Comparison of ENCODE assay signal across 2 cellular contexts in the genomic region with DNA sequence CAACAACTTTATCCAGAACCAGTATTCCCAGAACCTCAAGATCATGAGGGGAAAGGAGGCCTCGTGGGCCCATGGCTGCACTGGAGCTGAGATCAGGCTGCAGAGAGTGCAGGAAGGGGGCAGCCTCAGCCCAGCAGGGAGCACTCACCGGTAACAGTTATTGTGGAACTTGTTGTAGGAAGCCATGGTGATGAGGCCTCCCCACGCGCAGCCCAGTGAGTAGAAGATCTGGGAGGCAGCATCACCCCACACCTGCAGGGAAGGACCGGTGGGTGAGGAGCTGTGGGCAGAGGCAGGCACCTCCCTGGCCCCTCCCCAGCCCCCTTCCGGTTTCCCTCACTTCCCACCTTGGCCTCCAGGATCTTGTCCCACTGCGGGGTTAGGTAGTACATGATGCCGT.
TF ChIP-seq lines count a peak whose summit lies in the region.

No MANE protein-coding gene starts in this region.

TF ChIP-seq in IMR-90, 13 proteins besides CTCF, POLR2A, EP300 and RAD21:
- no peak for TF ChIP-seq FOS (IDR thresholded peaks at IDR 0.05; ENCODE audit: low read depth, low read length)

TF ChIP-seq in H1, 55 proteins besides CTCF, POLR2A, EP300 and RAD21:
- no peak for TF ChIP-seq POU5F1 (IDR thresholded peaks at IDR 0.05; ENCODE audit: low read depth, low read length)
- no peak for TF ChIP-seq ATF3 (IDR thresholded peaks at IDR 0.05; ENCODE audit: insufficient read depth, low read depth, low read length)
- TF ChIP-seq TAF7 (optimal IDR thresholded peaks at IDR 0.05; ENCODE audit: borderline replicate concordance, low read depth, low read length): no peak
- TF ChIP-seq SAP30 (IDR thresholded peaks at IDR 0.05; ENCODE audit: insufficient read depth, insufficient replicate concordance, low read length): no peak
- TF ChIP-seq SP1 (IDR thresholded peaks at IDR 0.05; ENCODE audit: low read depth, low read length): no peak
- no peak for TF ChIP-seq NRF1 (IDR thresholded peaks at IDR 0.05; ENCODE audit: low read depth, low read length)
- TF ChIP-seq SRF (IDR thresholded peaks at IDR 0.05; ENCODE audit: low read depth, low read length): no peak
- no peak for TF ChIP-seq TBP (IDR thresholded peaks at IDR 0.05; ENCODE audit: low read depth, low read length)
- no peak for TF ChIP-seq EZH2 (IDR thresholded peaks at IDR 0.05; ENCODE audit: low read depth, low read length, severe bottlenecking)
- no peak for TF ChIP-seq GTF2F1 (IDR thresholded peaks at IDR 0.05; ENCODE audit: borderline replicate concordance, low read depth, low read length)
- TF ChIP-seq KDM5A (IDR thresholded peaks at IDR 0.05; ENCODE audit: low read length): no peak
- no peak for TF ChIP-seq SP2 (IDR thresholded peaks at IDR 0.05; ENCODE audit: low read length)
- TF ChIP-seq SIRT6 (IDR thresholded peaks at IDR 0.05; ENCODE audit: low read length): no peak
- no peak for TF ChIP-seq CBX5 (IDR thresholded peaks at IDR 0.05; ENCODE audit: low read depth, low read length)
TF ChIP-seq in H1: peak in this region for 0.
